ENCODE assay signal across 8 cellular contexts in genomic region chr11:65493367-65494176, GRCh38. TPM values are rescaled to one million over a fixed set of nuclear protein-coding genes. Genes with fewer than 3 reads are reported as not detected.
DNase-seq lines count a peak whose midpoint lies in the region; ATAC-seq and TF ChIP-seq lines count a peak whose summit lies in the region.

No MANE protein-coding gene starts in this region.

- peak; percentile 39 for ATAC-seq in SK-N-SH treated with all-trans-retinoic acid at 6 μM for 48 hours
- ATAC-seq in GM21786 (IDR thresholded peaks at IDR 0.05; ENCODE audit: unreplicated experiment), result no peak
- ATAC-seq in HG02884 (IDR thresholded peaks at IDR 0.05; ENCODE audit: unreplicated experiment), result no peak
- no peak for ATAC-seq in GM18511 (IDR thresholded peaks at IDR 0.05; ENCODE audit: unreplicated experiment)

- H2AFZ ChIP-seq in trophoblast cell (ENCODE audit: insufficient read depth, low read length, poor library complexity), result peak overlapping the region; percentile 50

- no peak overlapping the region for H4K12ac ChIP-seq in trophoblast cell (ENCODE audit: low read depth, low read length)

- peak overlapping the region; percentile 79 for H4K8ac ChIP-seq in trophoblast cell (ENCODE audit: low read depth, low read length)

- H2AK5ac ChIP-seq in trophoblast cell (ENCODE audit: low read length), result peak overlapping the region; percentile 89

- H3K23ac ChIP-seq in trophoblast cell (ENCODE audit: low read length), result no peak overlapping the region

- peak overlapping the region; percentile 68 for H3K27ac Mint-ChIP-seq in activated CD4-positive, alpha-beta T cell treated with anti-CD3 and anti-CD28 coated beads, Interleukin-2, amount 10 ng/mL, durations not matched to agents 7 days and 5 days

- H3K4me1 ChIP-seq in trophoblast cell (ENCODE audit: control insufficient read depth in 1 of 2, insufficient read depth in 2 of 2, low read length in 2 of 2), result peaks cover 47 to 62% of the 10 kb centered on the region in 2 experiments

- no peak for DNase-seq in activated CD4-positive, alpha-beta T cell treated with anti-CD3 and anti-CD28 coated beads, Interleukin-2, amount 10 ng/mL, durations not matched to agents 7 days and 5 days
- DNase-seq in activated CD4-positive, alpha-beta T cell treated with anti-CD3 and anti-CD28 coated beads for 4 hours, result no peak
- DNase-seq in fibroblast of pulmonary artery (ENCODE audit: low read depth) (peak; percentile 94), trophoblast cell (peak; percentile 97 to 98)

- H3K4me3 Mint-ChIP-seq in activated CD4-positive, alpha-beta T cell treated with anti-CD3 and anti-CD28 coated beads, Interleukin-2, amount 10 ng/mL, durations not matched to agents 7 days and 5 days, result no peak overlapping the region

- no peak overlapping the region for H3K9ac ChIP-seq in trophoblast cell (ENCODE audit: low read length)

- H3K4me3 ChIP-seq in fibroblast of pulmonary artery (replicated peaks; ENCODE audit: low read depth, low read length) (no peak overlapping the region), trophoblast cell (ENCODE audit: low read depth, low read length) (no peak overlapping the region)

- no peaks in the 10 kb centered on the region for H3K27me3 ChIP-seq in trophoblast cell (ENCODE audit: insufficient read depth, low read length)

- no peaks in the 10 kb centered on the region for H3K36me3 ChIP-seq in trophoblast cell (ENCODE audit: control insufficient read depth in 1 of 2, insufficient read depth in 2 of 2, low read length in 2 of 2)

- no peak for TF ChIP-seq CTCF in fibroblast of pulmonary artery (IDR thresholded peaks at IDR 0.05; ENCODE audit: low read length, missing control alignments)

- POLR2A ChIA-PET in activated CD4-positive, alpha-beta T cell treated with anti-CD3 and anti-CD28 coated beads, Interleukin-2, amount 10 ng/mL, durations not matched to agents 7 days and 5 days (lab: Charles Lee), result interaction anchor here (0.6 to 1.6 kb wide), 8 partner anchors 17 to 114 kb away, joined by 3 to 6 read pairs (median 3); partner anchors contain the start of gene NEAT1

- H3K4me1 Mint-ChIP-seq in activated CD4-positive, alpha-beta T cell treated with anti-CD3 and anti-CD28 coated beads, Interleukin-2, amount 10 ng/mL, durations not matched to agents 7 days and 5 days, result peaks cover 52% of the 10 kb centered on the region

- H3K14ac ChIP-seq in trophoblast cell (ENCODE audit: low read length), result peak overlapping the region; percentile 83

- H2BK5ac ChIP-seq in trophoblast cell (ENCODE audit: low read depth, low read length, poor library complexity), result peak overlapping the region; percentile 86

- H4K91ac ChIP-seq in trophoblast cell (ENCODE audit: low read depth, low read length), result peak overlapping the region; percentile 90

- peaks cover 51% of the 10 kb centered on the region for H3K79me2 ChIP-seq in trophoblast cell (ENCODE audit: control insufficient read depth, insufficient read depth, low read length, poor library complexity)

- H3K18ac ChIP-seq in trophoblast cell (ENCODE audit: low read length), result peak overlapping the region; percentile 83

- CTCF ChIA-PET in activated CD4-positive, alpha-beta T cell treated with anti-CD3 and anti-CD28 coated beads, Interleukin-2, amount 10 ng/mL, durations not matched to agents 7 days and 5 days (lab: Charles Lee), result interaction anchor here (0.6 to 10.0 kb wide), 7 partner anchors 10 to 843 kb away, joined by 3 to 119 read pairs (median 3); no protein-coding TSS in a partner anchor

- peak overlapping the region; percentile 95 for H3K27ac ChIP-seq in trophoblast cell (ENCODE audit: low read depth, low read length)

- peaks cover 77% of the 10 kb centered on the region for H3K79me1 ChIP-seq in trophoblast cell (ENCODE audit: low read length)

- H3K9me3 ChIP-seq in trophoblast cell (ENCODE audit: insufficient read depth, low read depth, low read length), result no peaks in the 10 kb centered on the region

- H3K4ac ChIP-seq in trophoblast cell (ENCODE audit: low read depth, low read length), result peak overlapping the region; percentile 85

- peak overlapping the region; percentile 92 for H2BK120ac ChIP-seq in trophoblast cell (ENCODE audit: insufficient read depth, low read length, poor library complexity)

- WGBS in trophoblast cell (ENCODE audit: extremely low coverage, insufficient coverage, insufficient read length), result no CpG with 5 or more reads among the region's 12 CpGs

- no peaks in the 10 kb centered on the region for H3K36me3 Mint-ChIP-seq in activated CD4-positive, alpha-beta T cell treated with anti-CD3 and anti-CD28 coated beads, Interleukin-2, amount 10 ng/mL, durations not matched to agents 7 days and 5 days (ENCODE audit: low read depth)

- H3K4me2 ChIP-seq in trophoblast cell (ENCODE audit: low read length), result peak overlapping the region; percentile 37

- H2BK12ac ChIP-seq in trophoblast cell (ENCODE audit: low read length), result peak overlapping the region; percentile 96

- H3K9me3 Mint-ChIP-seq in activated CD4-positive, alpha-beta T cell treated with anti-CD3 and anti-CD28 coated beads, Interleukin-2, amount 10 ng/mL, durations not matched to agents 7 days and 5 days, result no peaks in the 10 kb centered on the region

- no peaks in the 10 kb centered on the region for H3K27me3 Mint-ChIP-seq in activated CD4-positive, alpha-beta T cell treated with anti-CD3 and anti-CD28 coated beads, Interleukin-2, amount 10 ng/mL, durations not matched to agents 7 days and 5 days

TF ChIP-seq in SK-N-SH treated with all-trans-retinoic acid at 6 μM for 48 hours, 23 proteins besides CTCF, POLR2A, EP300 and RAD21:
- TF ChIP-seq ARNTL (CRISPR knock-in tag; IDR thresholded peaks at IDR 0.05; ENCODE audit: borderline replicate concordance, low read depth) (no peak), ZNF70 (CRISPR knock-in tag; IDR thresholded peaks at IDR 0.05) (no peak), ISL1 (CRISPR knock-in tag; IDR thresholded peaks at IDR 0.05) (no peak), GLIS3 (CRISPR knock-in tag; IDR thresholded peaks at IDR 0.05) (no peak), SNAI2 (CRISPR knock-in tag; IDR thresholded peaks at IDR 0.05) (no peak), ZC3H10 (CRISPR knock-in tag; IDR thresholded peaks at IDR 0.05) (no peak), ZFP30 (CRISPR knock-in tag; IDR thresholded peaks at IDR 0.05) (no peak), PPARA (CRISPR knock-in tag; IDR thresholded peaks at IDR 0.05; ENCODE audit: borderline replicate concordance) (no peak), BACH2 (CRISPR knock-in tag; IDR thresholded peaks at IDR 0.05; ENCODE audit: borderline replicate concordance) (no peak), CSDC2 (CRISPR knock-in tag; IDR thresholded peaks at IDR 0.05) (no peak), TCF4 (CRISPR knock-in tag; IDR thresholded peaks at IDR 0.05; ENCODE audit: borderline replicate concordance) (no peak), ZNF565 (CRISPR knock-in tag; conservative IDR thresholded peaks at IDR 0.05; ENCODE audit: low read depth) (no peak)

RNA-seq across cellular contexts. Expression of gene MALAT1, which starts 5.3 kb away (rescaled TPM):
- total RNA-seq in activated CD4-positive, alpha-beta T cell treated with anti-CD3 and anti-CD28 coated beads, Interleukin-2, amount 10 ng/mL, durations not matched to agents 7 days and 5 days, result 1,000 to 10,000 TPM; 7,183 to 8,252 TPM
- 597 and 615 TPM in 2 replicates for polyA plus RNA-seq in trophoblast cell (2013)

RNA-seq across cellular contexts. Expression of gene SCYL1, which starts 31.3 kb away (rescaled TPM):
- total RNA-seq in activated CD4-positive, alpha-beta T cell treated with anti-CD3 and anti-CD28 coated beads, Interleukin-2, amount 10 ng/mL, durations not matched to agents 7 days and 5 days, result 10 to 100 TPM; 59.1 to 62.1 TPM
- polyA plus RNA-seq in trophoblast cell (2013), result 117 and 118 TPM in 2 replicates

Comparison
In these comparisons a context has a peak if more than half of its experiments do, and no peak if none do; other contexts are left out.
1. DNase-seq: peak in fibroblast of pulmonary artery (single experiment) and trophoblast cell (2 of 2); none in activated CD4-positive, alpha-beta T cell treated with anti-CD3 and anti-CD28 coated beads, Interleukin-2, amount 10 ng/mL, durations not matched to agents 7 days and 5 days (single experiment) and activated CD4-positive, alpha-beta T cell treated with anti-CD3 and anti-CD28 coated beads for 4 hours (0 of 2).